Comparison of ENCODE assay signal across 8 cellular contexts in the genomic region with DNA sequence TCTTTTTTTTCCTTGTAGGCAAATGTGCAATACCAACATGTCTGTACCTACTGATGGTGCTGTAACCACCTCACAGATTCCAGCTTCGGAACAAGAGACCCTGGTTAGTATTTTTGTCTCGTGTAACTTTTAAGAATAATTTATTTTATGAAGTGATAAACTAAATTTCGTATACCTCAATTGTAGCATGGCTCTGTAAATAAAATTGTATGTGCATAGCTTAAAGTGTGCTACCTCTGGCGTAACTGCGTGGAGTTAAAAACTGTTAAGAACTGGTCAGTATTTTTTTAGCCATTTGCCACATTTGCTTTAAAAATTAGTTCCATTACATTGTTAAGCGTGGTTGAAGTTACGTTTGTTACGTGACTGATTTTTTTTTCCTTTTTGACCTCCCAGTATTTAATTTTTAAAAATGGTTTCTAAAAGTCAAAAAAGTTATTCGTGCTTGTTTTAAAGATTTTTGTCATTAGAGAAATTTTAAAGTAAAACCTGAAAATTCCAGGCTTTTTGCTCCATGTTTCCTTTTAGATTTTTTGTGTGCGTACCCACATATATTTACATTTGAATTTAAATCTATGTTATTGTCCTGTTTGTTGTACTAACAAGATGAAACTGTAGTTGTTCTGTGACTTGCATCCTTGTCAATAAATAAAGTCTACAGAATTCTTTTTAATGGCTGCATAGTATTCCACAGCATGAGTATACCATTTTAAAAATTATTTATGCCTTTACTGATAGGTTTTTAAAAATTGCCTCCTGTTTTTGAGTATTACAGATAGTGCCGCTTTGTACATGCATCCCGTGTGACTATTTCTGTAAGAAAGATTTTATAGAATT. TPM values are rescaled to one million over a fixed set of nuclear protein-coding genes. Genes with fewer than 3 reads are reported as not detected.
DNase-seq lines count a peak whose midpoint lies in the region; ATAC-seq and TF ChIP-seq lines count a peak whose summit lies in the region.

No MANE protein-coding gene starts in this region.

- H3K79me2 ChIP-seq in fibroblast of lung (ENCODE audit: control insufficient read depth, insufficient read depth, low read length): peaks cover 56% of the 10 kb centered on the region

- no peaks in the 10 kb centered on the region for H3K27me3 ChIP-seq in SJSA1 (replicated peaks)
- no peaks in the 10 kb centered on the region for H3K27me3 ChIP-seq in fibroblast of lung (ENCODE audit: control insufficient read depth, insufficient read depth, low read length)
- H3K27me3 ChIP-seq in rectal smooth muscle tissue (ENCODE audit: control insufficient read depth, insufficient read depth, low read length): no peaks in the 10 kb centered on the region

- H3K36me3 ChIP-seq in SJSA1: peaks cover 62% of the 10 kb centered on the region
- H3K36me3 ChIP-seq in fibroblast of lung (ENCODE audit: control insufficient read depth, insufficient read depth, low read length): peaks cover 5% of the 10 kb centered on the region
- H3K36me3 ChIP-seq in rectal smooth muscle tissue (ENCODE audit: control insufficient read depth, insufficient read depth, low read length): peaks cover 2% of the 10 kb centered on the region

- H3K4me2 ChIP-seq in fibroblast of lung (ENCODE audit: extremely low read depth, insufficient read depth, low read length): peak overlapping the region; percentile 49

- peak overlapping the region; percentile 86 for H3K27ac ChIP-seq in SJSA1
- peak overlapping the region; percentile 99 for H3K27ac ChIP-seq in fibroblast of lung (ENCODE audit: insufficient read depth, low read length)
- H3K27ac ChIP-seq in rectal smooth muscle tissue (ENCODE audit: low read depth, low read length): peak overlapping the region; percentile 86

- H3K9me3 ChIP-seq in SJSA1 (replicated peaks): no peaks in the 10 kb centered on the region; the same call in 1 of the 2 replicates
- H3K9me3 ChIP-seq in fibroblast of lung (ENCODE audit: control insufficient read depth, insufficient read depth, low read depth, low read length): no peaks in the 10 kb centered on the region

- ATAC-seq in HG02571 (IDR thresholded peaks at IDR 0.05; ENCODE audit: unreplicated experiment): no peak
- ATAC-seq in GM19463 (IDR thresholded peaks at IDR 0.05; ENCODE audit: unreplicated experiment): no peak
- no peak for ATAC-seq in HG03025 (IDR thresholded peaks at IDR 0.05; ENCODE audit: low FRiP score, unreplicated experiment)

- H3K4me1 ChIP-seq in SJSA1 (replicated peaks) (peaks cover 18% of the 10 kb centered on the region), fibroblast of lung (ENCODE audit: control insufficient read depth, extremely low read depth, insufficient read depth, low read length) (no peaks in the 10 kb centered on the region), rectal smooth muscle tissue (ENCODE audit: control insufficient read depth, insufficient read depth, low read length) (peaks cover 5% of the 10 kb centered on the region)

- no peak for TF ChIP-seq CTCF in fibroblast of lung (conservative IDR thresholded peaks at IDR 0.05 in 1 of 2, IDR thresholded peaks at IDR 0.05 in 1 of 2; ENCODE audit: low read depth in 1 of 2, low read length in 2 of 2)

- no peak overlapping the region for H2AFZ ChIP-seq in fibroblast of lung (ENCODE audit: low read length)

- H3K9ac ChIP-seq in fibroblast of lung (ENCODE audit: insufficient read depth, low read length) (peak overlapping the region; percentile 99), rectal smooth muscle tissue (ENCODE audit: low read length) (peak overlapping the region; percentile 25)

- H3K4me3 ChIP-seq in GM08714 (ENCODE audit: low read length) (peak overlapping the region; percentile 84), SJSA1 (peak overlapping the region; percentile 75), fibroblast of lung (replicated peaks in 1 of 4; ENCODE audit: control extremely low read depth in 1 of 4, insufficient read depth in 1 of 4, low read depth in 3 of 4, low read length in 4 of 4) (peak overlapping the region; percentile 94 to 99 (median 96)), rectal smooth muscle tissue (ENCODE audit: low read length) (peak overlapping the region; percentile 71)

- H4K20me1 ChIP-seq in fibroblast of lung (ENCODE audit: control insufficient read depth, extremely low read depth, insufficient read depth, low read length): no peaks in the 10 kb centered on the region

- DNase-seq in SJSA1 (ENCODE audit: low read depth in 1 of 2, low spot score in 2 of 2) (peak in 1 of 2 experiments; percentile 76), fibroblast of lung (ENCODE audit: low read depth in 2 of 2) (peak; percentile 22 to 47)
- no peak for DNase-seq in activated CD4-positive, alpha-beta T cell treated with anti-CD3 and anti-CD28 coated beads for 1 hour

RNA-seq across cellular contexts. Expression of gene MDM2, which starts 1.4 kb away (rescaled TPM):
- total RNA-seq in SJSA1 (2014; rRNA removed; shearing (Covaris generic)): 2,133 and 2,408 TPM in 2 replicates
- 233 and 240 TPM in 2 replicates for total RNA-seq in fibroblast of lung
- 46.3 and 46.6 TPM in 2 replicates for polyA plus RNA-seq in fibroblast of lung
- polyA plus RNA-seq in fibroblast of lung (2012): 40.9 and 46.9 TPM in 2 replicates
- polyA minus RNA-seq in fibroblast of lung (ENCODE audit: low replicate concordance): 46.8 and 52.5 TPM in 2 replicates
